ENCODE assay signal across 8 cellular contexts in genomic region chrX:45771114-45771513, GRCh38.
DNase-seq lines count a peak whose midpoint lies in the region; ATAC-seq and TF ChIP-seq lines count a peak whose summit lies in the region.

No MANE protein-coding gene starts in this region.

- CTCF ChIA-PET in CD8-positive, alpha-beta memory T cell (lab: Charles Lee) = interaction anchor here (1.0 to 2.0 kb wide), 4 partner anchors 11 to 15 kb away, joined by 3 to 8 read pairs (median 5); no protein-coding TSS in a partner anchor

- H3K4me1 Mint-ChIP-seq in CD8-positive, alpha-beta memory T cell = peaks cover 31 to 58% (median 54%) of the 10 kb centered on the region in 3 donors
- peaks cover 44% of the 10 kb centered on the region for H3K4me1 Mint-ChIP-seq in nephron

- H3K4me3 ChIP-seq in CD8-positive, alpha-beta memory T cell (ENCODE audit: low read length) = peak overlapping the region; percentile 26

- no peak for TF ChIP-seq CTCF in nephron (IDR thresholded peaks at IDR 0.05; ENCODE audit: unreplicated experiment in 3 of 3)

- POLR2A ChIA-PET in CD8-positive, alpha-beta memory T cell (lab: Charles Lee) = interaction anchor here (0.9 to 3.8 kb wide), 3 partner anchors 9 to 35 kb away, joined by 3 to 20 read pairs (median 11); no protein-coding TSS in a partner anchor

- peak overlapping the region; percentile 16 for H3K27ac ChIP-seq in CD8-positive, alpha-beta memory T cell (ENCODE audit: low read depth, low read length)

- H3K27me3 Mint-ChIP-seq in CD8-positive, alpha-beta memory T cell = peaks cover 0 to 7% of the 10 kb centered on the region in 2 donors
- H3K27me3 Mint-ChIP-seq in nephron (ENCODE audit: low read depth) = no peaks in the 10 kb centered on the region

- H3K4me3 Mint-ChIP-seq in CD8-positive, alpha-beta memory T cell = peak overlapping the region; percentile 88 to 94 (median 92)
- H3K4me3 Mint-ChIP-seq in nephron = peak overlapping the region; percentile 71 to 84 (median 74)

- DNase-seq in CD8-positive, alpha-beta memory T cell = no peak
- peak; percentile 87 for DNase-seq in NCI-H226
- DNase-seq in dedifferentiated amniotic fluid mesenchymal stem cell (ENCODE audit: extremely low spot score) = peak; percentile 71
- DNase-seq in NCI-H526 treated with DMSO at 0.1 percent for 48 hours (lab: John Stamatoyannopoulos, UW) = no peak
- DNase-seq in activated CD4-positive, CD25-positive, alpha-beta regulatory T cell treated with anti-CD3 and anti-CD28 coated beads, Interleukin-2, amount 50 U/mL, for 72 hours = no peak
- no peak for DNase-seq in AML-193 (lab: John Stamatoyannopoulos, UW)

- H3K9me3 Mint-ChIP-seq in CD8-positive, alpha-beta memory T cell = no peaks in the 10 kb centered on the region
- no peaks in the 10 kb centered on the region for H3K9me3 Mint-ChIP-seq in nephron

- H3K36me3 ChIP-seq in CD8-positive, alpha-beta memory T cell (ENCODE audit: insufficient read depth, low read length) = no peaks in the 10 kb centered on the region

- H3K9me3 ChIP-seq in CD8-positive, alpha-beta memory T cell (ENCODE audit: low read length) = no peaks in the 10 kb centered on the region

- H3K27ac Mint-ChIP-seq in CD8-positive, alpha-beta memory T cell = peak overlapping the region; percentile 51 to 97 (median 92)
- peak overlapping the region; percentile 90 to 96 (median 95) for H3K27ac Mint-ChIP-seq in nephron

- H3K36me3 Mint-ChIP-seq in CD8-positive, alpha-beta memory T cell = peaks cover 0 to 10% (median 0%) of the 10 kb centered on the region in 3 donors
- H3K36me3 Mint-ChIP-seq in nephron (ENCODE audit: low read depth) = no peaks in the 10 kb centered on the region

- peaks cover 18% of the 10 kb centered on the region for H3K4me1 ChIP-seq in CD8-positive, alpha-beta memory T cell (ENCODE audit: insufficient read depth, low read length)

- no peaks in the 10 kb centered on the region for H3K27me3 ChIP-seq in CD8-positive, alpha-beta memory T cell (ENCODE audit: insufficient read depth, low read length, poor library complexity, severe bottlenecking)

- ATAC-seq in HG03342 (IDR thresholded peaks at IDR 0.05; ENCODE audit: unreplicated experiment) = no peak

Comparison
In these comparisons a context has a peak if more than half of its experiments do, and no peak if none do; other contexts are left out.
1. DNase-seq: peak in NCI-H226 (single experiment) and dedifferentiated amniotic fluid mesenchymal stem cell (single experiment); none in CD8-positive, alpha-beta memory T cell (0 of 5), NCI-H526 treated with DMSO at 0.1 percent for 48 hours (single experiment), activated CD4-positive, CD25-positive, alpha-beta regulatory T cell treated with anti-CD3 and anti-CD28 coated beads, Interleukin-2, amount 50 U/mL, for 72 hours (single experiment) and AML-193 (0 of 2).